15 cellular contexts compared by ENCODE assay signal in genomic region chr1:10761503-10762152, GRCh38. TPM values are rescaled to one million over a fixed set of nuclear protein-coding genes. Genes with fewer than 3 reads are reported as not detected.
DNase-seq lines count a peak whose midpoint lies in the region; ATAC-seq and TF ChIP-seq lines count a peak whose summit lies in the region.
"Had no signal": no experiment of that assay in that cellular context is flagged by ENCODE, and none has a peak within 500 bp of the region (broad histone marks: within the 10 kb centered on the region; RNA-seq: fewer than 3 reads in every experiment).

No MANE protein-coding gene starts in this region.

- H3K27ac ChIP-seq in left ventricle myocardium inferior (replicated peaks) = peak overlapping the region; percentile 83
- H3K27ac ChIP-seq in parathyroid adenoma = no peak overlapping the region
- H3K27ac ChIP-seq: SJSA1 had no signal

- intact Hi-C loops in left ventricle myocardium inferior (cut with micrococcal nuclease) = no loop called here

- H3K36me3 ChIP-seq in left ventricle myocardium inferior (peaks cover 11% of the 10 kb centered on the region), parathyroid adenoma (ENCODE audit: control insufficient read depth, insufficient read depth, low read length) (no peaks in the 10 kb centered on the region)
- H3K36me3 ChIP-seq: HAP-1, SJSA1 had no signal

- H3K27me3 ChIP-seq in left ventricle myocardium inferior (ENCODE audit: low read depth) = no peaks in the 10 kb centered on the region
- H3K27me3 ChIP-seq in parathyroid adenoma (ENCODE audit: control insufficient read depth, insufficient read depth, low read length) = no peaks in the 10 kb centered on the region

- no peaks in the 10 kb centered on the region for H3K36me3 Mint-ChIP-seq in activated T-cell treated with anti-CD3 and anti-CD28 coated beads, Interleukin-2, amount 50 U/mL, for 4 hours (ENCODE audit: insufficient read depth)
- H3K36me3 Mint-ChIP-seq: WTC11 had no signal

- H3K4me1 ChIP-seq in left ventricle myocardium inferior = peaks cover 100% of the 10 kb centered on the region
- H3K4me1 ChIP-seq in parathyroid adenoma = no peaks in the 10 kb centered on the region
- H3K4me1 ChIP-seq: HAP-1, SJSA1 had no signal

- H2AFZ ChIP-seq in parathyroid adenoma = no peak overlapping the region

- H3K9ac ChIP-seq in parathyroid adenoma = no peak overlapping the region

- no peak overlapping the region for H3K4me3 Mint-ChIP-seq in activated T-cell treated with anti-CD3 and anti-CD28 coated beads, Interleukin-2, amount 50 U/mL, for 4 hours
- H3K4me3 Mint-ChIP-seq: WTC11 had no signal

- TF ChIP-seq CTCF in AG10803 (conservative IDR thresholded peaks at IDR 0.05; ENCODE audit: low read length) (no peak), left ventricle myocardium inferior (IDR thresholded peaks at IDR 0.05; ENCODE audit: borderline replicate concordance) (no peak), parathyroid adenoma (IDR thresholded peaks at IDR 0.05) (no peak)

- no peaks in the 10 kb centered on the region for H3K4me1 Mint-ChIP-seq in activated T-cell treated with anti-CD3 and anti-CD28 coated beads, Interleukin-2, amount 50 U/mL, for 4 hours (ENCODE audit: low read depth)

- H3K9me3 ChIP-seq in left ventricle myocardium inferior (replicated peaks) (no peaks in the 10 kb centered on the region), parathyroid adenoma (ENCODE audit: control insufficient read depth, low read length) (no peaks in the 10 kb centered on the region)
- H3K9me3 ChIP-seq: HAP-1, SJSA1 had no signal

- H3K79me2 ChIP-seq in parathyroid adenoma = no peaks in the 10 kb centered on the region

- DNase-seq in AG10803 (ENCODE audit: low read depth) (peak; percentile 2), NCI-H526 (lab: John Stamatoyannopoulos, UW) (peak; percentile 46 to 78), left ventricle myocardium inferior (no peak), NCI-H1436 treated with DMSO at 0.1 percent for 48 hours (lab: John Stamatoyannopoulos, UW) (no peak), SKM-1 (lab: John Stamatoyannopoulos, UW; ENCODE audit: unreplicated experiment) (no peak), GDM1 (lab: John Stamatoyannopoulos, UW) (no peak)
- DNase-seq in activated T-cell treated with anti-CD3 and anti-CD28 coated beads, Interleukin-2, amount 50 U/mL, for 4 hours = no peak
- DNase-seq: activated T-cell treated with anti-CD3 and anti-CD28 coated beads for 4 hours, anterior cingulate cortex, NCI-H774 had no signal

- no peaks in the 10 kb centered on the region for H3K9me3 Mint-ChIP-seq in activated T-cell treated with anti-CD3 and anti-CD28 coated beads, Interleukin-2, amount 50 U/mL, for 4 hours
- H3K9me3 Mint-ChIP-seq: WTC11 had no signal

- H3K4me3 ChIP-seq in AG10803 (ENCODE audit: low read length) (no peak overlapping the region), left ventricle myocardium inferior (peak overlapping the region; percentile 44), parathyroid adenoma (ENCODE audit: low read depth, low read length) (no peak overlapping the region)
- H3K4me3 ChIP-seq: GM12878, HAP-1, SJSA1 had no signal

- ATAC-seq in activated T-cell treated with anti-CD3 and anti-CD28 coated beads, Interleukin-2, amount 50 U/mL, for 4 hours = no peak
- ATAC-seq: GM12878, WTC11 had no signal

- peak overlapping the region; percentile 17 for H3K4me2 ChIP-seq in parathyroid adenoma (ENCODE audit: low read length)

- H3K27me3 Mint-ChIP-seq in activated T-cell treated with anti-CD3 and anti-CD28 coated beads, Interleukin-2, amount 50 U/mL, for 4 hours (ENCODE audit: low read depth) = peaks cover 2% of the 10 kb centered on the region

RNA-seq across cellular contexts. Expression of gene CASZ1, which starts 34.8 kb away (rescaled TPM):
- 56.3 TPM for total RNA-seq in left ventricle myocardium inferior
- 10 to 100 TPM in 1 of 3 donors, 1 to 10 TPM in 2; 6.9 to 11.2 (median 8.4) TPM for total RNA-seq in activated T-cell treated with anti-CD3 and anti-CD28 coated beads, Interleukin-2, amount 50 U/mL, for 4 hours

Comparison
In these comparisons a context has a peak if more than half of its experiments do, and no peak if none do; other contexts are left out.
1. DNase-seq: peak in AG10803 (single experiment) and NCI-H526 (2 of 2); none in left ventricle myocardium inferior (single experiment), activated T-cell treated with anti-CD3 and anti-CD28 coated beads, Interleukin-2, amount 50 U/mL, for 4 hours (single experiment), NCI-H1436 treated with DMSO at 0.1 percent for 48 hours (single experiment), SKM-1 (single experiment) and GDM1 (single experiment).